17 cellular contexts compared by ENCODE assay signal in genomic region chr9:38338359-38339014, GRCh38.
"Had no signal": no experiment of that assay in that cellular context is flagged by ENCODE, and none has a peak within 500 bp of the region (broad histone marks: within the 10 kb centered on the region; RNA-seq: fewer than 3 reads in every experiment).

No MANE protein-coding gene starts in this region.

- H3K9me3 ChIP-seq: breast epithelium, heart right ventricle, testis, upper lobe of right lung had no signal

- H3K27ac ChIP-seq: epithelial cell of prostate, testis, upper lobe of right lung, WERI-Rb-1 had no signal

- ATAC-seq: left colon had no signal

- H3K27me3 ChIP-seq: breast epithelium, testis, upper lobe of right lung had no signal

- H3K4me2 ChIP-seq: smooth muscle cell had no signal

- H3K4me1 ChIP-seq: breast epithelium, testis, upper lobe of right lung had no signal

- FAIRE-seq: frontal cortex had no signal

- H3K4me3 ChIP-seq: breast epithelium, heart right ventricle, smooth muscle cell, testis, upper lobe of right lung had no signal

- H3K36me3 Mint-ChIP-seq: activated CD4-positive, alpha-beta memory T cell treated with anti-CD3 and anti-CD28 coated beads for 36 hours; activated naive CD8-positive, alpha-beta T cell treated with anti-CD3 and anti-CD28 coated beads for 36 hours had no signal

- H3K4me3 Mint-ChIP-seq: activated CD4-positive, alpha-beta memory T cell treated with anti-CD3 and anti-CD28 coated beads for 36 hours; activated CD4-positive, alpha-beta T cell treated with anti-CD3 and anti-CD28 coated beads for 36 hours; activated naive CD8-positive, alpha-beta T cell treated with anti-CD3 and anti-CD28 coated beads for 36 hours; activated T-cell treated with anti-CD3 and anti-CD28 coated beads, Interleukin-2, amount 50 U/mL, for 4 hours; naive B cell; stimulated activated naive CD8-positive, alpha-beta T cell treated with anti-CD3 and anti-CD28 coated beads, Interleukin-15, amount 100 ng/mL, for 72 hours had no signal

- DNase-seq: activated CD4-positive, alpha-beta memory T cell treated with anti-CD3 and anti-CD28 coated beads for 36 hours; activated CD4-positive, alpha-beta T cell treated with anti-CD3 and anti-CD28 coated beads for 36 hours; activated naive CD8-positive, alpha-beta T cell treated with anti-CD3 and anti-CD28 coated beads for 36 hours; activated T-cell treated with anti-CD3 and anti-CD28 coated beads, Interleukin-2, amount 50 U/mL, for 4 hours; cerebellar nuclear complex; effector memory CD4-positive, alpha-beta T cell; left colon; naive B cell; testis; upper lobe of right lung; WERI-Rb-1 had no signal

- H3K27me3 Mint-ChIP-seq: activated CD4-positive, alpha-beta T cell treated with anti-CD3 and anti-CD28 coated beads for 36 hours had no signal

- H3K27ac Mint-ChIP-seq: activated CD4-positive, alpha-beta memory T cell treated with anti-CD3 and anti-CD28 coated beads for 36 hours; activated CD4-positive, alpha-beta T cell treated with anti-CD3 and anti-CD28 coated beads for 36 hours; activated naive CD8-positive, alpha-beta T cell treated with anti-CD3 and anti-CD28 coated beads for 36 hours; naive B cell; stimulated activated naive CD8-positive, alpha-beta T cell treated with anti-CD3 and anti-CD28 coated beads, Interleukin-15, amount 100 ng/mL, for 72 hours had no signal

- H3K36me3 ChIP-seq: breast epithelium, heart right ventricle, upper lobe of right lung, WERI-Rb-1 had no signal

- H3K4me1 Mint-ChIP-seq: activated CD4-positive, alpha-beta T cell treated with anti-CD3 and anti-CD28 coated beads for 36 hours; activated naive CD8-positive, alpha-beta T cell treated with anti-CD3 and anti-CD28 coated beads for 36 hours; naive B cell; stimulated activated naive CD8-positive, alpha-beta T cell treated with anti-CD3 and anti-CD28 coated beads, Interleukin-15, amount 100 ng/mL, for 72 hours had no signal

- H3K9me3 Mint-ChIP-seq: activated CD4-positive, alpha-beta memory T cell treated with anti-CD3 and anti-CD28 coated beads for 36 hours; activated naive CD8-positive, alpha-beta T cell treated with anti-CD3 and anti-CD28 coated beads for 36 hours; activated T-cell treated with anti-CD3 and anti-CD28 coated beads, Interleukin-2, amount 50 U/mL, for 4 hours had no signal
